10 cellular contexts compared by ENCODE assay signal in the genomic region with DNA sequence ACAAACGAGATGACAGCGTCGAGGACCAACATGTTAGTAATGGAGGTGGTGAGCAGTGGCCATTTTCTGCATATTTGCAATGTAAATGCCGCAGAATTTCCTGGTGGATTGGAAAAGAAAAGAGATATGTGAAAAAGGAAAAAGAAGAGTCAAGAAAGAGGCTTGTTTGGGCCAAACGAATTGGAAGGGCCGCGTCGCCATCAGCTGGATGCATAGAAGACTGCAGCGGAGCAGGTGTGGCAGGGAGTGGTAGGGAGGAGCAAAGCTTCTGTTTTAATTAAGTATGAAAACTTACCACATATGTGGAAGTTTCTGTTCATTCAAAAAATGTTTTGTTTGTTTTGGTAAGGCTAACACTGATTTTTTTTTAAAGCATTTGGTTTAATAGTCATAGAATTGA.
DNase-seq lines count a peak whose midpoint lies in the region; ATAC-seq and TF ChIP-seq lines count a peak whose summit lies in the region.
"Had no signal": no experiment of that assay in that cellular context is flagged by ENCODE, and none has a peak within 500 bp of the region (broad histone marks: within the 10 kb centered on the region; RNA-seq: fewer than 3 reads in every experiment).

No MANE protein-coding gene starts in this region.

- CTCF ChIA-PET in CD8-positive, alpha-beta T cell (lab: Charles Lee): no interaction called here

- POLR2A ChIA-PET in CD8-positive, alpha-beta T cell (lab: Charles Lee): no interaction called here

- H3K9me3 Mint-ChIP-seq in CD8-positive, alpha-beta T cell: peaks cover 4% of the 10 kb centered on the region

- intact Hi-C loops in left lung (cut with DNase I): no loop called here
- intact Hi-C loops in CD8-positive, alpha-beta T cell (cut with DNase I, micrococcal nuclease): no loop called here

- no peak overlapping the region for H3K27ac ChIP-seq in left lung
- H3K27ac ChIP-seq in CD8-positive, alpha-beta T cell (ENCODE audit: low read depth, low read length): no peak overlapping the region
- H3K27ac ChIP-seq: neutrophil had no signal

- no peaks in the 10 kb centered on the region for H3K27me3 Mint-ChIP-seq in CD8-positive, alpha-beta T cell (ENCODE audit: low read depth)

- no peaks in the 10 kb centered on the region for H3K9me3 ChIP-seq in left lung
- no peaks in the 10 kb centered on the region for H3K9me3 ChIP-seq in CD8-positive, alpha-beta T cell (ENCODE audit: low read length)
- H3K9me3 ChIP-seq: neutrophil had no signal

- H3K27ac Mint-ChIP-seq in CD8-positive, alpha-beta T cell: no peak overlapping the region

- no peaks in the 10 kb centered on the region for H3K36me3 Mint-ChIP-seq in CD8-positive, alpha-beta T cell

- peak; percentile 1 for DNase-seq in Daoy (ENCODE audit: low read depth)
- no peak for DNase-seq in LNCaP clone FGC (ENCODE audit: low read depth)
- DNase-seq in UCSD-AML1 (lab: John Stamatoyannopoulos, UW; ENCODE audit: unreplicated experiment): peak; percentile 5
- DNase-seq in left lung: peak in 1 of 2 donors; percentile 34
- no peak for DNase-seq in CD8-positive, alpha-beta T cell
- DNase-seq in AG08396 (ENCODE audit: low spot score): no peak
- DNase-seq: activated CD8-positive, alpha-beta memory T cell treated with anti-CD3 and anti-CD28 coated beads, Interleukin-2, amount 50 U/mL, for 4 hours had no signal

- H3K27me3 ChIP-seq in left lung: no peaks in the 10 kb centered on the region
- no peaks in the 10 kb centered on the region for H3K27me3 ChIP-seq in CD8-positive, alpha-beta T cell (ENCODE audit: insufficient read depth, low read length)
- H3K27me3 ChIP-seq: neutrophil had no signal

- H3K4me3 ChIP-seq in LNCaP clone FGC (ENCODE audit: low read depth, low read length) (no peak overlapping the region), left lung (no peak overlapping the region)
- no peak overlapping the region for H3K4me3 ChIP-seq in CD8-positive, alpha-beta T cell (ENCODE audit: low read depth, low read length)

- no peak overlapping the region for H3K4me3 Mint-ChIP-seq in CD8-positive, alpha-beta T cell

- H3K4me1 ChIP-seq in left lung: no peaks in the 10 kb centered on the region
- H3K4me1 ChIP-seq in CD8-positive, alpha-beta T cell (ENCODE audit: insufficient read depth, low read length): no peaks in the 10 kb centered on the region

- TF ChIP-seq CTCF in LNCaP clone FGC (IDR thresholded peaks at IDR 0.05; ENCODE audit: control insufficient read depth, extremely low read depth, insufficient read depth) (peak; percentile 39; the same call in 1 of the 2 replicates), left lung (IDR thresholded peaks at IDR 0.05) (peak in 1 of 2 donors; percentile 15)
- no peak for TF ChIP-seq CTCF in CD8-positive, alpha-beta T cell (IDR thresholded peaks at IDR 0.05)

- no peaks in the 10 kb centered on the region for H3K36me3 ChIP-seq in left lung
- no peaks in the 10 kb centered on the region for H3K36me3 ChIP-seq in CD8-positive, alpha-beta T cell (ENCODE audit: insufficient read depth, low read length)
- H3K36me3 ChIP-seq: neutrophil had no signal

- H3K4me1 Mint-ChIP-seq in CD8-positive, alpha-beta T cell (ENCODE audit: low read depth): no peaks in the 10 kb centered on the region

- peak; percentile 66 for ATAC-seq in left lung
- no peak for ATAC-seq in CD8-positive, alpha-beta T cell
- ATAC-seq in HG03469 (IDR thresholded peaks at IDR 0.05; ENCODE audit: unreplicated experiment): no peak
- no peak for ATAC-seq in HG03571 (IDR thresholded peaks at IDR 0.05; ENCODE audit: unreplicated experiment)

Comparison
In these comparisons a context has a peak if more than half of its experiments do, and no peak if none do; other contexts are left out.
1. DNase-seq: peak in Daoy (single experiment) and UCSD-AML1 (single experiment); none in LNCaP clone FGC (single experiment), CD8-positive, alpha-beta T cell (0 of 7) and AG08396 (single experiment).